39 cellular contexts compared by ENCODE assay signal in genomic region chr13:96491103-96491502, GRCh38.
"Had no signal": no experiment of that assay in that cellular context is flagged by ENCODE, and none has a peak within 500 bp of the region (broad histone marks: within the 10 kb centered on the region; RNA-seq: fewer than 3 reads in every experiment).

No MANE protein-coding gene starts in this region.

- H3K27me3 ChIP-seq: adrenal gland, ascending aorta, brain microvascular endothelial cell, breast epithelium, cardiac muscle cell had no signal

- FAIRE-seq: astrocyte, bronchial epithelial cell had no signal

- H3K27ac ChIP-seq: adrenal gland, ascending aorta, brain microvascular endothelial cell, breast epithelium, cardiac muscle cell had no signal

- H3K4me1 Mint-ChIP-seq: activated naive CD4-positive, alpha-beta T cell treated with anti-CD3 and anti-CD28 coated beads, Interleukin-2, amount 10 ng/mL, durations not matched to agents 7 days and 5 days; activated naive CD4-positive, alpha-beta T cell treated with anti-CD3 and anti-CD28 coated beads, Interleukin-2, amount 50 U/mL, for 24 hours; activated naive CD8-positive, alpha-beta T cell treated with anti-CD3 and anti-CD28 coated beads for 36 hours; activated naive CD8-positive, alpha-beta T cell treated with anti-CD3 and anti-CD28 coated beads, Interleukin-2, amount 10 ng/mL, durations not matched to agents 7 days and 5 days; activated naive CD8-positive, alpha-beta T cell treated with anti-CD3 and anti-CD28 coated beads, Interleukin-2, amount 50 U/mL, for 24 hours; activated T-helper 17 cell treated with anti-CD3 and anti-CD28 coated beads, Interleukin-2, amount 50 U/mL, for 72 hours; central memory CD8-positive, alpha-beta T cell had no signal

- H3K4me3 Mint-ChIP-seq: activated naive CD4-positive, alpha-beta T cell treated with anti-CD3 and anti-CD28 coated beads for 36 hours; activated naive CD4-positive, alpha-beta T cell treated with anti-CD3 and anti-CD28 coated beads, Interleukin-2, amount 10 ng/mL, durations not matched to agents 7 days and 5 days; activated naive CD4-positive, alpha-beta T cell treated with anti-CD3 and anti-CD28 coated beads, Interleukin-2, amount 50 U/mL, for 24 hours; activated naive CD8-positive, alpha-beta T cell; activated naive CD8-positive, alpha-beta T cell treated with anti-CD3 and anti-CD28 coated beads for 36 hours; activated naive CD8-positive, alpha-beta T cell treated with anti-CD3 and anti-CD28 coated beads, Interleukin-2, amount 10 ng/mL, durations not matched to agents 7 days and 5 days; activated naive CD8-positive, alpha-beta T cell treated with anti-CD3 and anti-CD28 coated beads, Interleukin-2, amount 50 U/mL, for 24 hours; activated T-cell treated with anti-CD3 and anti-CD28 coated beads, Interleukin-2, amount 50 U/mL, for 24 hours; activated T-cell treated with anti-CD3 and anti-CD28 coated beads, Interleukin-2, amount 50 U/mL, for 4 hours; activated T-cell treated with anti-CD3 and anti-CD28 coated beads, Interleukin-2, amount 50 U/mL, for 72 hours; activated T-helper 1 cell treated with anti-CD3 and anti-CD28 coated beads, Interleukin-12 subunit alpha, Interleukin-12 subunit beta, Interleukin-2, Interleukin-4 antibody, amounts not matched to agents 30 ng/mL and 10 ng/mL and 1 ng/mL, durations not matched to agents 14 hours and 24 hours and 36 hours; activated T-helper 17 cell treated with anti-CD3 and anti-CD28 coated beads, Interleukin-2, amount 50 U/mL, for 72 hours; brain; central memory CD8-positive, alpha-beta T cell had no signal

- H3K36me3 Mint-ChIP-seq: activated naive CD4-positive, alpha-beta T cell treated with anti-CD3 and anti-CD28 coated beads, Interleukin-2, amount 10 ng/mL, durations not matched to agents 7 days and 5 days; activated naive CD4-positive, alpha-beta T cell treated with anti-CD3 and anti-CD28 coated beads, Interleukin-2, amount 50 U/mL, for 24 hours; activated naive CD8-positive, alpha-beta T cell; activated naive CD8-positive, alpha-beta T cell treated with anti-CD3 and anti-CD28 coated beads for 36 hours; activated naive CD8-positive, alpha-beta T cell treated with anti-CD3 and anti-CD28 coated beads, Interleukin-2, amount 10 ng/mL, durations not matched to agents 7 days and 5 days; brain had no signal

- H3K9me3 Mint-ChIP-seq: activated naive CD4-positive, alpha-beta T cell treated with anti-CD3 and anti-CD28 coated beads for 36 hours; activated naive CD8-positive, alpha-beta T cell treated with anti-CD3 and anti-CD28 coated beads for 36 hours had no signal

- H3K36me3 ChIP-seq: adrenal gland, ascending aorta, brain microvascular endothelial cell, breast epithelium, cardiac muscle cell had no signal

- ATAC-seq: activated naive CD4-positive, alpha-beta T cell treated with anti-CD3 and anti-CD28 coated beads, Interleukin-2, amount 50 U/mL, for 72 hours; activated naive CD8-positive, alpha-beta T cell treated with anti-CD3 and anti-CD28 coated beads, Interleukin-2, amount 50 U/mL, for 24 hours; activated T-cell treated with anti-CD3 and anti-CD28 coated beads, Interleukin-2, amount 50 U/mL, for 4 hours; activated T-cell treated with anti-CD3 and anti-CD28 coated beads, Interleukin-2, amount 50 U/mL, for 72 hours; activated T-helper 17 cell treated with anti-CD3 and anti-CD28 coated beads, Interleukin-2, amount 50 U/mL, for 72 hours had no signal

- DNase-seq: activated effector memory CD4-positive, alpha-beta T cell treated with anti-CD3 and anti-CD28 coated beads, Interleukin-2, amount 50 U/mL, for 16 hours; activated effector memory CD4-positive, alpha-beta T cell treated with Interleukin-2 at 50 U/mL for 16 hours; activated gamma-delta T cell; activated gamma-delta T cell treated with Interleukin-2 at 50 U/mL for 16 hours; activated naive CD4-positive, alpha-beta T cell; activated naive CD4-positive, alpha-beta T cell treated with anti-CD3 and anti-CD28 coated beads for 36 hours; activated naive CD4-positive, alpha-beta T cell treated with anti-CD3 and anti-CD28 coated beads, Interleukin-2, amount 10 ng/mL, durations not matched to agents 7 days and 5 days; activated naive CD4-positive, alpha-beta T cell treated with anti-CD3 and anti-CD28 coated beads, Interleukin-2, amount 50 U/mL, for 16 hours; activated naive CD4-positive, alpha-beta T cell treated with Interleukin-2 at 50 U/mL for 16 hours; activated naive CD8-positive, alpha-beta T cell treated with anti-CD3 and anti-CD28 coated beads for 36 hours; activated naive CD8-positive, alpha-beta T cell treated with anti-CD3 and anti-CD28 coated beads, Interleukin-2, amount 10 ng/mL, durations not matched to agents 7 days and 5 days; activated naive CD8-positive, alpha-beta T cell treated with anti-CD3 and anti-CD28 coated beads, Interleukin-2, amount 50 U/mL, for 24 hours; activated T-cell treated with anti-CD3 and anti-CD28 coated beads, Interleukin-2, amount 50 U/mL, for 1 hour; activated T-cell treated with anti-CD3 and anti-CD28 coated beads, Interleukin-2, amount 50 U/mL, for 24 hours; activated T-cell treated with anti-CD3 and anti-CD28 coated beads, Interleukin-2, amount 50 U/mL, for 4 hours; activated T-cell treated with anti-CD3 and anti-CD28 coated beads, Interleukin-2, amount 50 U/mL, for 48 hours; activated T-cell treated with anti-CD3 and anti-CD28 coated beads, Interleukin-2, amount 50 U/mL, for 72 hours; adrenal gland; amniotic stem cell; amygdala; anterior cingulate cortex; aorta; brain microvascular endothelial cell; caudate nucleus; central memory CD4-positive, alpha-beta T cell; cerebellar nuclear complex had no signal

- H3K9me3 ChIP-seq: adrenal gland, ascending aorta, breast epithelium had no signal

- H3K27ac Mint-ChIP-seq: activated naive CD4-positive, alpha-beta T cell treated with anti-CD3 and anti-CD28 coated beads for 36 hours; activated naive CD4-positive, alpha-beta T cell treated with anti-CD3 and anti-CD28 coated beads, Interleukin-2, amount 10 ng/mL, durations not matched to agents 7 days and 5 days; activated naive CD4-positive, alpha-beta T cell treated with anti-CD3 and anti-CD28 coated beads, Interleukin-2, amount 50 U/mL, for 72 hours; activated naive CD8-positive, alpha-beta T cell; activated naive CD8-positive, alpha-beta T cell treated with anti-CD3 and anti-CD28 coated beads for 36 hours; activated naive CD8-positive, alpha-beta T cell treated with anti-CD3 and anti-CD28 coated beads, Interleukin-2, amount 10 ng/mL, durations not matched to agents 7 days and 5 days; activated naive CD8-positive, alpha-beta T cell treated with anti-CD3 and anti-CD28 coated beads, Interleukin-2, amount 50 U/mL, for 24 hours; activated T-cell treated with anti-CD3 and anti-CD28 coated beads, Interleukin-2, amount 50 U/mL, for 24 hours; activated T-cell treated with anti-CD3 and anti-CD28 coated beads, Interleukin-2, amount 50 U/mL, for 72 hours; activated T-helper 1 cell treated with anti-CD3 and anti-CD28 coated beads, Interleukin-12 subunit alpha, Interleukin-12 subunit beta, Interleukin-2, Interleukin-4 antibody, amounts not matched to agents 30 ng/mL and 10 ng/mL and 1 ng/mL, durations not matched to agents 14 hours and 24 hours and 36 hours; activated T-helper 17 cell treated with anti-CD3 and anti-CD28 coated beads, Interleukin-2, amount 50 U/mL, for 72 hours; activated T-helper 2 cell treated with anti-CD3 and anti-CD28 coated beads, Interferon-gamma antibody, Interleukin-2, Interleukin-4, amounts not matched to agents 10 μg/mL and 5 μg/mL and 100 μg/mL, durations not matched to agents 14 hours and 24 hours and 36 hours had no signal

- H3K4me3 ChIP-seq: adrenal gland, ascending aorta, breast epithelium, cardiac muscle cell had no signal

- H3K4me1 ChIP-seq: adrenal gland, ascending aorta, breast epithelium had no signal

- H3K27me3 Mint-ChIP-seq: activated naive CD4-positive, alpha-beta T cell treated with anti-CD3 and anti-CD28 coated beads, Interleukin-2, amount 10 ng/mL, durations not matched to agents 7 days and 5 days; activated naive CD4-positive, alpha-beta T cell treated with anti-CD3 and anti-CD28 coated beads, Interleukin-2, amount 50 U/mL, for 24 hours; activated naive CD8-positive, alpha-beta T cell; activated naive CD8-positive, alpha-beta T cell treated with anti-CD3 and anti-CD28 coated beads for 36 hours; activated naive CD8-positive, alpha-beta T cell treated with anti-CD3 and anti-CD28 coated beads, Interleukin-2, amount 10 ng/mL, durations not matched to agents 7 days and 5 days; activated naive CD8-positive, alpha-beta T cell treated with anti-CD3 and anti-CD28 coated beads, Interleukin-2, amount 50 U/mL, for 24 hours; activated T-cell treated with anti-CD3 and anti-CD28 coated beads, Interleukin-2, amount 50 U/mL, for 24 hours; activated T-helper 17 cell treated with anti-CD3 and anti-CD28 coated beads, Interleukin-2, amount 50 U/mL, for 72 hours; brain; central memory CD8-positive, alpha-beta T cell had no signal
